6 cellular contexts compared by ENCODE assay signal in the genomic region with DNA sequence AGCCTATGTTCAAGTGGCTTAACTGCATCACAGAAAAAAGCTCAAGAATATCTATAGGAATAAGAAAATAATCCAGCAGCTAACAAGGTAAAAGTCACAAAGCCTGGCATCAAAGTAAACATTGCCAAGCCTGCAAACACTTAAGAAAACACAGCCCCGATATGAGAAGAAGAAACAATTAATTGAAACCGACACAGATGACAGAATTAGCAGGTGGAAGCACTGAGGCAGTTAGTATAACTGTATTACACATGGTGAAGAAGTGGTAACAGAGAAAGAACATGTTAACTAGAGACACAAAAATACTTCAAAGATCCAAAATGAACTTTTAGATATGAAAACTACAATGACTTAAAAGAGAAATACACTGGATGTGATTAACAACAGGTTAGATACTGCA. TPM values are rescaled to one million over a fixed set of nuclear protein-coding genes. Genes with fewer than 3 reads are reported as not detected.
DNase-seq lines count a peak whose midpoint lies in the region; ATAC-seq, FAIRE-seq and TF ChIP-seq lines count a peak whose summit lies in the region.
"Not testable (repeated sequence)": the region's sequence is repeated elsewhere in the genome, so short reads cannot be mapped to it uniquely, and the experiment has no call there.
"Had no signal": no experiment of that assay in that cellular context is flagged by ENCODE, and none has a peak within 500 bp of the region (broad histone marks: within the 10 kb centered on the region; RNA-seq: fewer than 3 reads in every experiment).

No MANE protein-coding gene starts in this region.

- H2AFZ ChIP-seq in OCI-LY1 (ENCODE audit: low read length); GM12878 (ENCODE audit: control insufficient read depth, low read depth, low read length): not testable (repeated sequence)

- ATAC-seq in GM19455 (IDR thresholded peaks at IDR 0.05; ENCODE audit: unreplicated experiment) (peak; percentile 57), GM21717 (IDR thresholded peaks at IDR 0.05; ENCODE audit: unreplicated experiment) (peak; percentile 76), HG03354 (IDR thresholded peaks at IDR 0.05; ENCODE audit: poor library complexity, severe bottlenecking, unreplicated experiment) (peak; percentile 73), GM12878 (peak; percentile 78)

- TF ChIP-seq EP300 in GM12878 (IDR thresholded peaks at IDR 0.05; ENCODE audit: borderline replicate concordance in 1 of 2, control insufficient read depth in 1 of 2, low read depth in 2 of 2, low read length in 2 of 2): not testable (repeated sequence)

- H3K9me2 ChIP-seq in OCI-LY1 (ENCODE audit: low read depth, low read length): not testable (repeated sequence)

- WGBS in GM12878 (ENCODE audit: insufficient coverage, insufficient replicate concordance, low lambda C conversion rate, missing lambda C conversion rate): no CpG with 5 or more reads among the region's 2 CpGs

- not testable (repeated sequence) for H3K79me2 ChIP-seq in OCI-LY1 (ENCODE audit: insufficient read depth, low read length); GM12878 (ENCODE audit: control insufficient read depth, insufficient read depth, low read length)

- FAIRE-seq in GM12878 (lab: Jason Lieb, UNC): not testable (repeated sequence)

- in situ Hi-C loops in GM12878 (cut with MboI): not testable (repeated sequence)

- not testable (repeated sequence) for TF ChIP-seq CTCF in OCI-LY1 (IDR thresholded peaks at IDR 0.05; ENCODE audit: low read length); GM12878 (IDR thresholded peaks at IDR 0.05 in 2 of 3, conservative IDR thresholded peaks at IDR 0.05 in 1 of 3; ENCODE audit: control insufficient read depth in 2 of 3, extremely low read depth in 1 of 3, insufficient read depth in 1 of 3, low read depth in 3 of 3, low read length in 3 of 3)

- not testable (repeated sequence) for DNase-seq in GM12878 (ENCODE audit: low read depth, low spot score)

- H3K9me3 ChIP-seq in OCI-LY1 (ENCODE audit: low read length); GM12878 (replicated peaks; ENCODE audit: control insufficient read depth, insufficient read depth, low read length): not testable (repeated sequence)

- H3K9ac ChIP-seq in OCI-LY1 (ENCODE audit: low read length): peak overlapping the region; percentile 8; the same call in 1 of the 2 replicates
- not testable (repeated sequence) for H3K9ac ChIP-seq in GM12878 (ENCODE audit: control insufficient read depth, insufficient read depth, low read length)

- H3K4me2 ChIP-seq in OCI-LY1 (ENCODE audit: low read length): peak overlapping the region; percentile 30
- H3K4me2 ChIP-seq in GM12878 (ENCODE audit: control insufficient read depth, insufficient read depth): not testable (repeated sequence)

- H4K20me1 ChIP-seq in OCI-LY1 (ENCODE audit: insufficient read depth, low read length); GM12878 (ENCODE audit: control insufficient read depth, insufficient read depth): not testable (repeated sequence)

- H3F3A ChIP-seq in OCI-LY1 (ENCODE audit: insufficient read depth, low read length): not testable (repeated sequence)

- H3K4me3 ChIP-seq in OCI-LY1 (ENCODE audit: low read depth, low read length, poor library complexity, severe bottlenecking): peak overlapping the region; percentile 40
- H3K4me3 ChIP-seq in GM12878: not testable (repeated sequence)

- not testable (repeated sequence) for TF ChIP-seq POLR2A in GM12878 (IDR thresholded peaks at IDR 0.05; ENCODE audit: low read depth, low read length)

- H3K27ac ChIP-seq in OCI-LY1 (ENCODE audit: low read depth, low read length, poor library complexity, severe bottlenecking): peak overlapping the region; percentile 93
- not testable (repeated sequence) for H3K27ac ChIP-seq in GM12878 (ENCODE audit: control insufficient read depth, insufficient read depth)

- CTCF ChIA-PET in GM12878 (lab: Yijun Ruan, JAX): not testable (repeated sequence)

- not testable (repeated sequence) for TF ChIP-seq RAD21 in GM12878 (IDR thresholded peaks at IDR 0.05; ENCODE audit: insufficient read depth, low read depth, low read length)

- RAD21 ChIA-PET in GM12878 (lab: Charles Lee; ENCODE audit: unreplicated experiment): not testable (repeated sequence)

- POLR2A ChIA-PET in GM12878 (lab: Charles Lee): not testable (repeated sequence)

- not testable (repeated sequence) for BruUV-seq in GM12878 (replicated peaks; lab: Mats Ljungman, UMichigan)

- H3K4me1 ChIP-seq in OCI-LY1 (ENCODE audit: insufficient read depth, low read length, severe bottlenecking): peaks cover 65% of the 10 kb centered on the region
- not testable (repeated sequence) for H3K4me1 ChIP-seq in GM12878 (ENCODE audit: control insufficient read depth, insufficient read depth, low read length)

- SMC1A ChIA-PET in GM12878 (lab: Charles Lee; ENCODE audit: uncharacterized antibody, unreplicated experiment): not testable (repeated sequence)

- intact Hi-C loops in GM12878 (cut with micrococcal nuclease; ENCODE audit: unreplicated experiment): not testable (repeated sequence)

- not testable (repeated sequence) for H3K36me3 ChIP-seq in OCI-LY1 (ENCODE audit: insufficient read depth, low read length); GM12878 (ENCODE audit: control insufficient read depth in 2 of 2, insufficient read depth in 2 of 2, low read length in 1 of 2)

- not testable (repeated sequence) for H3K27me3 ChIP-seq in OCI-LY1 (ENCODE audit: insufficient read depth, low read length); GM12878 (replicated peaks in 1 of 2; ENCODE audit: control insufficient read depth in 2 of 2, insufficient read depth in 2 of 2, low read length in 1 of 2)

RNA-seq across cellular contexts. Expression of gene DPY19L2, which starts 57.0 kb away (rescaled TPM):
- total RNA-seq in GM12878 (2013; cell fraction: nucleolus; rRNA removed): 0.35 and 1.2 TPM in 2 replicates
- not detected in 2 replicates for total RNA-seq in GM12878 (2014; rRNA removed)
- not detected in 2 replicates for total RNA-seq in GM12878 (2014; rRNA removed; fragmentation: Illumina TruSeq; extraction: Trizol)
- total RNA-seq in GM12878 (2021): 0.24 and 0.44 TPM in 2 replicates
- polyA plus RNA-seq in GM12878 (2011; ENCODE audit: low read depth): not detected
- polyA plus RNA-seq in GM12878 (2011; rRNA removed): 1.0 and 1.5 TPM in 2 replicates
- polyA plus RNA-seq in GM12878 (2011; cell fraction: cytosol; rRNA removed): 0.20 and 0.39 TPM in 2 replicates
- polyA plus RNA-seq in GM12878 (2011; cell fraction: nucleus; rRNA removed): 1.5 and 1.9 TPM in 2 replicates
- polyA plus RNA-seq in GM12878 (2012): 0.27 and 0.35 TPM in 2 replicates
- 0.10 TPM in 1 of 2 replicates, not detected in the other for polyA plus RNA-seq in GM12878 (2014; fragmentation: Illumina TruSeq; extraction: Trizol)
- polyA plus RNA-seq in GM12878 (2014; fragmentation: Nextera tagmentation; extraction: Ambion mirVana): not detected
- polyA plus RNA-seq in GM12878 (2014; rRNA removed): 0.04 TPM in 1 of 2 replicates, not detected in the other
- under 1 TPM; 0.15 to 0.21 TPM for polyA plus RNA-seq in GM12878 (2016; fragmentation: Nextera tagmentation; extraction: Ambion mirVana)
- 0.26 and 0.37 TPM in 2 replicates for polyA minus RNA-seq in GM12878 (2011; rRNA and poly(A)+ RNA removed)
- 0.52 TPM in 1 of 2 replicates, not detected in the other for polyA minus RNA-seq in GM12878 (2011; cell fraction: cytosol; rRNA and poly(A)+ RNA removed)
- polyA minus RNA-seq in GM12878 (2011; cell fraction: nucleus; rRNA and poly(A)+ RNA removed): 0.67 and 0.73 TPM in 2 replicates
- polyA plus RNA-seq: CD14-positive monocyte had no signal
